ENCODE assay signal across 17 cellular contexts in the genomic region with DNA sequence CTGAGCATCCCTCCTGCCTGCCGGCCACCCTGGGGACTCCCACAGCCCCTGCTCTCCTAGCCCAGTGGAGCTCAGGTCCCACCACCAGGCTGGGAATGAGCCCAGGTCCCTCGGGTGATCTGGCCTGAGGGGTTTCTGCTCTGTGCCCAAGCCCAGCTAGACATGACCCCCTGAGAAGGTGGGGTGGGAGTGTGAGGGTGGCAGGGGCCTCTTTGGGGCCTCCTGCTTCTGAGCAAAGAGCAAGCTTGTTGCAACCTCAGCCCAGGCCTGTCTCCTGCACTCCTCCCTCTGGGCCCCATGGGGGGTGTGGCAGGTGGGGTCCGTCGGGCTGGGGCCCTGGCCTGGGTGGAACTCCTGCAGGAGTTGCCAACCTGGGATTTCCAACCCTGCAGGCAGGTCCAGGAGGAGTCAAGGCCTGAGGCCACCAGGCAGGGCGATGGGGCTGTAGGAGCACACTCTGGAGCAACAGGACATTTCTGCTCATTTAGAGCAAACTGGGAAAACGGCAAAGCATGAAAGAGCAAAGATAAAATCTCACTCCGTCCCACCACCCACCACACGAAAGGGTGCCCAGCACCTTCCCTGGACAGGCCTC. TPM values are rescaled to one million over a fixed set of nuclear protein-coding genes. Genes with fewer than 3 reads are reported as not detected.
A peak's percentile ranks its signal among the peaks of the same experiment; 100 is the strongest.
DNase-seq lines count a peak whose midpoint lies in the region; ATAC-seq and TF ChIP-seq lines count a peak whose summit lies in the region.
"Had no signal": no experiment of that assay in that cellular context is flagged by ENCODE, and none has a peak within 500 bp of the region (broad histone marks: within the 10 kb centered on the region; RNA-seq: fewer than 3 reads in every experiment).

No MANE protein-coding gene starts in this region.

- H3K27me3 ChIP-seq in NT2/D1 (ENCODE audit: insufficient read depth, insufficient read length) (no peaks in the 10 kb centered on the region), foreskin keratinocyte (peaks cover 28% of the 10 kb centered on the region)

- H3K4me3 ChIP-seq in NT2/D1 (ENCODE audit: insufficient read length, low read depth), result no peak overlapping the region
- no peak overlapping the region for H3K4me3 ChIP-seq in skin epidermis
- H3K4me3 ChIP-seq: esophagus muscularis mucosa, GM23338, heart right ventricle had no signal

- peak; percentile 5 for DNase-seq in Daoy (ENCODE audit: low read depth)
- DNase-seq in NT2/D1 (ENCODE audit: low read depth, low spot score), result no peak
- DNase-seq in foreskin keratinocyte, result no peak
- DNase-seq in DMS114 treated with DMSO at 0.1 percent for 48 hours (lab: John Stamatoyannopoulos, UW; ENCODE audit: unreplicated experiment), result no peak
- DNase-seq: activated B cell treated with CpG ODN at 0.5 μM for 24 hours, activated gamma-delta T cell treated with Interleukin-2 at 50 U/mL for 16 hours, DND-41, Kasumi-1, midbrain had no signal

- no peaks in the 10 kb centered on the region for H3K36me3 ChIP-seq in NT2/D1 (ENCODE audit: insufficient read depth, insufficient read length, low read length)
- H3K36me3 ChIP-seq: esophagus muscularis mucosa, heart right ventricle, neutrophil had no signal

- H3K9ac ChIP-seq in NT2/D1 (ENCODE audit: insufficient read length, low read depth), result peak overlapping the region; percentile 36

- no peak for TF ChIP-seq CTCF in foreskin keratinocyte (conservative IDR thresholded peaks at IDR 0.05)

- H3K27ac ChIP-seq in foreskin keratinocyte (peak overlapping the region; percentile 99), skin epidermis (peak overlapping the region in 12 of 21 experiments; percentile 7 to 92 (median 86))
- H3K27ac ChIP-seq: esophagus muscularis mucosa, neutrophil had no signal

- no peaks in the 10 kb centered on the region for H3K9me3 ChIP-seq in NT2/D1 (ENCODE audit: insufficient read depth, low read length)
- H3K9me3 ChIP-seq: esophagus muscularis mucosa, heart right ventricle, neutrophil had no signal

- ATAC-seq in foreskin keratinocyte (no peak), GM18909 (IDR thresholded peaks at IDR 0.05; ENCODE audit: poor library complexity, unreplicated experiment) (no peak), GM21381 (IDR thresholded peaks at IDR 0.05; ENCODE audit: unreplicated experiment) (no peak)
- ATAC-seq: GM23338, heart right ventricle, sciatic nerve had no signal

- H3K4me1 ChIP-seq in NT2/D1 (ENCODE audit: insufficient read depth, insufficient read length), result peaks cover 47% of the 10 kb centered on the region
- H3K4me1 ChIP-seq in foreskin keratinocyte, result peaks cover 18% of the 10 kb centered on the region

RNA-seq across cellular contexts. Expression of a gene that starts 11.4 kb away (rescaled TPM):
- 3.5 and 10.0 TPM in 2 replicates for total RNA-seq in Daoy (2014; rRNA removed; shearing (Covaris generic))
- total RNA-seq in foreskin keratinocyte, result 0.81 and 1.1 TPM in 2 replicates
- 0.76 and 0.96 TPM in 2 replicates for polyA plus RNA-seq in foreskin keratinocyte

RNA-seq across cellular contexts. Expression of a gene that starts 35.9 kb away (rescaled TPM):
- total RNA-seq in Daoy (2014; rRNA removed; shearing (Covaris generic)), result 13.4 and 18.7 TPM in 2 replicates
- total RNA-seq in foreskin keratinocyte, result 15.8 and 19.9 TPM in 2 replicates
- 11.8 and 15.7 TPM in 2 replicates for polyA plus RNA-seq in foreskin keratinocyte

RNA-seq across cellular contexts. Expression of a gene that starts 58.3 kb away (rescaled TPM):
- 62.2 and 74.7 TPM in 2 replicates for total RNA-seq in Daoy (2014; rRNA removed; shearing (Covaris generic))
- 47.5 and 51.3 TPM in 2 replicates for total RNA-seq in foreskin keratinocyte
- 50.3 and 54.3 TPM in 2 replicates for polyA plus RNA-seq in foreskin keratinocyte
